In genomic region chr11:62880803-62881578, GRCh38 we compare ENCODE assay signal across 1 cellular context.
TF ChIP-seq lines count a peak whose summit lies in the region.

Gene SLC3A2 (plus strand): TSS chr11:62880896. CDS start chr11:62881024, 128 bp downstream.

TF ChIP-seq in K562, 482 proteins besides CTCF, POLR2A, EP300 and RAD21 (continued from another document and continues in another):
- TF ChIP-seq ZNF407 (IDR thresholded peaks at IDR 0.05; ENCODE audit: low read depth), result no peak
- TF ChIP-seq BRF2 (IDR thresholded peaks at IDR 0.05; ENCODE audit: borderline replicate concordance, insufficient read depth, insufficient read length), result no peak
- no peak for TF ChIP-seq XRCC3 (IDR thresholded peaks at IDR 0.05)
- no peak for TF ChIP-seq NCOA4 (IDR thresholded peaks at IDR 0.05; ENCODE audit: partially characterized antibody)
- TF ChIP-seq PKNOX1 (IDR thresholded peaks at IDR 0.05), result no peak
- 0 out of 2 replicates have a peak, but pooled peaks have one; percentile 49 for TF ChIP-seq HSF4 (CRISPR knock-in tag; IDR thresholded peaks at IDR 0.05; ENCODE audit: borderline replicate concordance)
- no peak for TF ChIP-seq NR2F6 (CRISPR knock-in tag; IDR thresholded peaks at IDR 0.05)
- TF ChIP-seq BRD9 (IDR thresholded peaks at IDR 0.05; ENCODE audit: low read depth, partially characterized antibody), result peak; percentile 91
- no peak for TF ChIP-seq C11orf30 (IDR thresholded peaks at IDR 0.05; ENCODE audit: low read depth)
- no peak for TF ChIP-seq SMARCB1 (IDR thresholded peaks at IDR 0.05; ENCODE audit: insufficient read length, low read depth)
- TF ChIP-seq SIX5 (IDR thresholded peaks at IDR 0.05; ENCODE audit: borderline replicate concordance in 1 of 2, insufficient read depth in 1 of 2, low read depth in 1 of 2, low read length in 2 of 2), result no peak
- 0 out of 2 replicates have a peak, but pooled peaks have one; percentile 23 for TF ChIP-seq PATZ1 (CRISPR knock-in tag; IDR thresholded peaks at IDR 0.05; ENCODE audit: borderline replicate concordance)
- TF ChIP-seq HMG20A (CRISPR knock-in tag; conservative IDR thresholded peaks at IDR 0.05), result no peak
- no peak for TF ChIP-seq ILK (tag; IDR thresholded peaks at IDR 0.05; ENCODE audit: borderline replicate concordance, low read depth)
- TF ChIP-seq SUPT5H (IDR thresholded peaks at IDR 0.05), result peak; percentile 100
- no peak for TF ChIP-seq ZC3H11A (IDR thresholded peaks at IDR 0.05; ENCODE audit: low read depth, low read length)
- peak; percentile 74 for TF ChIP-seq NFXL1 (CRISPR knock-in tag; IDR thresholded peaks at IDR 0.05)
- no peak for TF ChIP-seq ZNF184 (CRISPR knock-in tag; IDR thresholded peaks at IDR 0.05)
- TF ChIP-seq EP400 (IDR thresholded peaks at IDR 0.05), result peak; percentile 97
- TF ChIP-seq JUND (IDR thresholded peaks at IDR 0.05; ENCODE audit: borderline replicate concordance, low read depth, low read length), result peak; percentile 29; the same call in 1 of the 2 replicates
- 0 out of 3 replicates have a peak, but pooled peaks have one; percentile 25 for TF ChIP-seq JUND (tag; IDR thresholded peaks at IDR 0.05; ENCODE audit: borderline replicate concordance, low read depth, low read length)
- peak; percentile 75 for TF ChIP-seq KLF1 (tag; IDR thresholded peaks at IDR 0.05)
- TF ChIP-seq ZNF316 (IDR thresholded peaks at IDR 0.05), result no peak
- TF ChIP-seq YY1 (IDR thresholded peaks at IDR 0.05; ENCODE audit: borderline replicate concordance in 1 of 3, control insufficient read depth in 1 of 3, extremely low read depth in 1 of 3, insufficient read depth in 3 of 3, insufficient read length in 1 of 3, insufficient replicate concordance in 2 of 3, low read depth in 1 of 3, low read length in 2 of 3), result peak; percentile 38 to 89 (median 65)
- TF ChIP-seq ZNF717 (CRISPR knock-in tag; IDR thresholded peaks at IDR 0.05), result no peak
- no peak for TF ChIP-seq NFATC3 (IDR thresholded peaks at IDR 0.05)
- TF ChIP-seq SP1 (CRISPR knock-in tag; IDR thresholded peaks at IDR 0.05), result peak; percentile 95
- no peak; the same call in 1 of the 2 replicates for TF ChIP-seq BACH1 (tag; IDR thresholded peaks at IDR 0.05)
- peak; percentile 74 for TF ChIP-seq ZNF668 (CRISPR knock-in tag; IDR thresholded peaks at IDR 0.05)
- peak; percentile 94 for TF ChIP-seq TBP (optimal IDR thresholded peaks at IDR 0.05; ENCODE audit: low read depth, low read length)
- TF ChIP-seq RBM25 (IDR thresholded peaks at IDR 0.05; ENCODE audit: low read depth, low read length, severe bottlenecking), result no peak
- no peak for TF ChIP-seq TFAM (CRISPR knock-in tag; conservative IDR thresholded peaks at IDR 0.05)
- 0 out of 2 replicates have a peak, but pooled peaks have one; percentile 22 for TF ChIP-seq HDGF (IDR thresholded peaks at IDR 0.05)
- TF ChIP-seq ZC3H4 (CRISPR knock-in tag; IDR thresholded peaks at IDR 0.05; ENCODE audit: borderline replicate concordance), result peak; percentile 87; the same call in 1 of the 2 replicates
- TF ChIP-seq TEAD4 (IDR thresholded peaks at IDR 0.05; ENCODE audit: low read length), result no peak; the same call in 1 of the 2 replicates
- no peak for TF ChIP-seq TEAD4 (CRISPR knock-in tag; IDR thresholded peaks at IDR 0.05; ENCODE audit: borderline replicate concordance)
- no peak for TF ChIP-seq NR2C1 (IDR thresholded peaks at IDR 0.05)
- TF ChIP-seq NR2C1 (tag; IDR thresholded peaks at IDR 0.05), result peak; percentile 12; the same call in 1 of the 2 replicates
- peak; percentile 67 for TF ChIP-seq STAT6 (CRISPR knock-in tag; IDR thresholded peaks at IDR 0.05)
- no peak for TF ChIP-seq ZNF449 (CRISPR knock-in tag; IDR thresholded peaks at IDR 0.05)
- no peak for TF ChIP-seq JUN (IDR thresholded peaks at IDR 0.05; ENCODE audit: borderline replicate concordance, low read depth, low read length)
- peak; percentile 85 for TF ChIP-seq JUN (CRISPR knock-in tag; IDR thresholded peaks at IDR 0.05; ENCODE audit: borderline replicate concordance)
- no peak for TF ChIP-seq PTTG1 (tag; IDR thresholded peaks at IDR 0.05; ENCODE audit: low read depth)
- TF ChIP-seq HCFC1 (IDR thresholded peaks at IDR 0.05; ENCODE audit: low read depth, low read length), result peak; percentile 59
- peak; percentile 79 for TF ChIP-seq TFAP4 (CRISPR knock-in tag; IDR thresholded peaks at IDR 0.05; ENCODE audit: borderline replicate concordance)
- TF ChIP-seq DDX20 (tag; IDR thresholded peaks at IDR 0.05; ENCODE audit: low read depth), result no peak
- TF ChIP-seq DIDO1 (tag; IDR thresholded peaks at IDR 0.05; ENCODE audit: low read depth), result no peak; the same call in 1 of the 2 replicates
- no peak for TF ChIP-seq IRF9 (tag; IDR thresholded peaks at IDR 0.05)
- TF ChIP-seq ZNF644 (tag; IDR thresholded peaks at IDR 0.05; ENCODE audit: low read depth), result peak; percentile 11; the same call in 1 of the 2 replicates
- TF ChIP-seq SREBF1 (IDR thresholded peaks at IDR 0.05; ENCODE audit: borderline replicate concordance, low read depth, low read length), result no peak; the same call in 1 of the 2 replicates
- no peak for TF ChIP-seq MAFF (IDR thresholded peaks at IDR 0.05; ENCODE audit: low read length)
